In the genomic region with DNA sequence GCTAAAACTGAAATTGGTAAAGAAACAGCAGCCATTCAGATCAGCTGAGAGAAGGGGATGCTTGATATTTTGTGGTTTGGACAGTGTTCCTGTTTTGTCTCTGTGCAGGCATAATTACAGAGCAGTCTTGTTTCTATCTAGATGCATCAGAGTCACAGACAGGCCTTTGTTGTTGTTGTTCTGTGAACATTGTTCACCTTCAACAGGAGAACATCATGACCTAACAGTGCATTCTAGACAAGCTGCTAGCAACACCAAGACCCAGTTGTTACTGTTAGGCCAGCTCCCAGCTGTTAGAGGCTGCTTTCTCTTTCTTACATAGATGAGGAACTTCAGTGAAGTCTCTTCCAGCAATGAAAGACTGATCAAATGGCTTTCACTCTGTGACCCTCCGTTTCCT, we compare ENCODE assay signal across 14 cellular contexts. TPM values are rescaled to one million over a fixed set of nuclear protein-coding genes. Genes with fewer than 3 reads are reported as not detected.
DNase-seq lines count a peak whose midpoint lies in the region; ATAC-seq and TF ChIP-seq lines count a peak whose summit lies in the region.
"Had no signal": no experiment of that assay in that cellular context is flagged by ENCODE, and none has a peak within 500 bp of the region (broad histone marks: within the 10 kb centered on the region; RNA-seq: fewer than 3 reads in every experiment).

No MANE protein-coding gene starts in this region.

- peak overlapping the region; percentile 6 for H3K27ac ChIP-seq in colonic mucosa
- H3K27ac ChIP-seq: prostate gland had no signal

- no peak overlapping the region for H3K9ac ChIP-seq in colonic mucosa (ENCODE audit: low read depth in 2 of 2, low read length in 2 of 2)

- H3K4me3 ChIP-seq in colonic mucosa (no peak overlapping the region), BE2C (ENCODE audit: low read depth, low read length) (no peak overlapping the region)
- H3K4me3 ChIP-seq: prostate gland, tibial nerve had no signal

- H3K4me3 Mint-ChIP-seq in stimulated activated naive CD8-positive, alpha-beta T cell treated with anti-CD3 and anti-CD28 coated beads, Interleukin-15, amount 100 ng/mL, for 72 hours = peak overlapping the region; percentile 60 to 63
- no peak overlapping the region for H3K4me3 Mint-ChIP-seq in glutamatergic neuron (ENCODE audit: unreplicated experiment)

- H3K27me3 Mint-ChIP-seq in stimulated activated naive CD8-positive, alpha-beta T cell treated with anti-CD3 and anti-CD28 coated beads, Interleukin-15, amount 100 ng/mL, for 72 hours = no peaks in the 10 kb centered on the region
- peaks cover 6% of the 10 kb centered on the region for H3K27me3 Mint-ChIP-seq in glutamatergic neuron (ENCODE audit: unreplicated experiment)

- intact Hi-C loops in colonic mucosa (cut with DNase I) = no loop called here

- H3K4me1 Mint-ChIP-seq in stimulated activated naive CD8-positive, alpha-beta T cell treated with anti-CD3 and anti-CD28 coated beads, Interleukin-15, amount 100 ng/mL, for 72 hours = peaks cover 30% of the 10 kb centered on the region
- H3K4me1 Mint-ChIP-seq in glutamatergic neuron (ENCODE audit: low read depth, unreplicated experiment) = no peaks in the 10 kb centered on the region

- no peaks in the 10 kb centered on the region for H3K27me3 ChIP-seq in colonic mucosa
- H3K27me3 ChIP-seq in BE2C = peaks cover 10% of the 10 kb centered on the region

- H3K27ac Mint-ChIP-seq in stimulated activated naive CD8-positive, alpha-beta T cell treated with anti-CD3 and anti-CD28 coated beads, Interleukin-15, amount 100 ng/mL, for 72 hours = peak overlapping the region in 1 of 2 donors; percentile 91
- H3K27ac Mint-ChIP-seq in glutamatergic neuron (ENCODE audit: unreplicated experiment) = no peak overlapping the region

- ATAC-seq in stimulated activated naive CD8-positive, alpha-beta T cell treated with anti-CD3 and anti-CD28 coated beads, Interleukin-15, amount 100 ng/mL, for 72 hours = peak; percentile 78

- no peaks in the 10 kb centered on the region for H3K36me3 ChIP-seq in colonic mucosa
- H3K36me3 ChIP-seq in BE2C = no peaks in the 10 kb centered on the region
- H3K36me3 ChIP-seq: prostate gland, tibial nerve had no signal

- peaks cover 27 to 33% of the 10 kb centered on the region in 2 donors for H3K9me3 Mint-ChIP-seq in stimulated activated naive CD8-positive, alpha-beta T cell treated with anti-CD3 and anti-CD28 coated beads, Interleukin-15, amount 100 ng/mL, for 72 hours
- peaks cover 3% of the 10 kb centered on the region for H3K9me3 Mint-ChIP-seq in glutamatergic neuron (ENCODE audit: unreplicated experiment)

- TF ChIP-seq CTCF in colonic mucosa (IDR thresholded peaks at IDR 0.05) (no peak), glutamatergic neuron (IDR thresholded peaks at IDR 0.05; ENCODE audit: partially characterized antibody, unreplicated experiment) (no peak), BE2C (IDR thresholded peaks at IDR 0.05; ENCODE audit: low read depth, low read length) (no peak)

- H3K4me1 ChIP-seq in colonic mucosa = no peaks in the 10 kb centered on the region
- no peaks in the 10 kb centered on the region for H3K4me1 ChIP-seq in BE2C
- H3K4me1 ChIP-seq: prostate gland had no signal

- peak; percentile 18 for DNase-seq in activated T-cell treated with anti-CD3 and anti-CD28 coated beads, Interleukin-2, amount 50 U/mL, for 1 hour
- DNase-seq in activated T-cell treated with anti-CD3 and anti-CD28 coated beads for 4 hours (no peak), T follicular helper cell (ENCODE audit: low read depth) (peak; percentile 25), colonic mucosa (peak; percentile 15), glutamatergic neuron (no peak), BE2C (no peak)
- DNase-seq in stimulated activated naive CD8-positive, alpha-beta T cell treated with anti-CD3 and anti-CD28 coated beads, Interleukin-15, amount 100 ng/mL, for 72 hours = no peak
- DNase-seq in effector CD4-positive, alpha-beta T cell = no peak
- DNase-seq: activated CD4-positive, CD25-positive, alpha-beta regulatory T cell treated with anti-CD3 and anti-CD28 coated beads, Interleukin-2, amount 50 U/mL, for 72 hours; NCI-H226 had no signal

- peaks cover 22% of the 10 kb centered on the region for H3K36me3 Mint-ChIP-seq in glutamatergic neuron (ENCODE audit: unreplicated experiment)

- H3K9me3 ChIP-seq in colonic mucosa (no peaks in the 10 kb centered on the region), BE2C (no peaks in the 10 kb centered on the region; the same call in 1 of the 2 replicates)
- H3K9me3 ChIP-seq: prostate gland had no signal

RNA-seq across cellular contexts. Expression of a gene that starts 8.5 kb away (rescaled TPM):
- 100 to 1,000 TPM; 252 TPM for total RNA-seq in colonic mucosa
- 5.4 TPM for total RNA-seq in glutamatergic neuron (ENCODE audit: unreplicated experiment)
- polyA plus RNA-seq in BE2C (2012; ENCODE audit: insufficient read depth, insufficient read length, low read depth) = 1.5 TPM

RNA-seq across cellular contexts. Expression of a gene that starts 11.8 kb away (rescaled TPM):
- total RNA-seq in colonic mucosa (not detected), glutamatergic neuron (ENCODE audit: unreplicated experiment) (not detected)
- not detected for polyA plus RNA-seq in BE2C (2012; ENCODE audit: insufficient read depth, insufficient read length, low read depth)
- total RNA-seq: M059J, mesenteric fat pad, tibial nerve had no signal

RNA-seq across cellular contexts. Expression of a gene that starts 28.4 kb away (rescaled TPM):
- total RNA-seq in colonic mucosa (100 to 1,000 TPM in 1 of 2 donors, 10 to 100 TPM in 1; 86.5 to 108 TPM), glutamatergic neuron (ENCODE audit: unreplicated experiment) (132 TPM)
- 359 TPM for polyA plus RNA-seq in BE2C (2012; ENCODE audit: insufficient read depth, insufficient read length, low read depth)

RNA-seq across cellular contexts. Expression of a gene that starts 42.0 kb away (rescaled TPM):
- total RNA-seq in colonic mucosa = not detected
- not detected for total RNA-seq in glutamatergic neuron (ENCODE audit: unreplicated experiment)
- not detected for polyA plus RNA-seq in BE2C (2012; ENCODE audit: insufficient read depth, insufficient read length, low read depth)
- total RNA-seq: M059J, mesenteric fat pad had no signal

RNA-seq across cellular contexts. Expression of a gene that starts 51.6 kb away (rescaled TPM):
- not detected for total RNA-seq in colonic mucosa
- not detected for total RNA-seq in glutamatergic neuron (ENCODE audit: unreplicated experiment)
- polyA plus RNA-seq in BE2C (2012; ENCODE audit: insufficient read depth, insufficient read length, low read depth) = not detected
- total RNA-seq: M059J, mesenteric fat pad had no signal

Comparison
In these comparisons a context has a peak if more than half of its experiments do, and no peak if none do; other contexts are left out.
1. DNase-seq: peak in activated T-cell treated with anti-CD3 and anti-CD28 coated beads, Interleukin-2, amount 50 U/mL, for 1 hour (single experiment), T follicular helper cell (single experiment) and colonic mucosa (single experiment); none in activated T-cell treated with anti-CD3 and anti-CD28 coated beads for 4 hours (single experiment), stimulated activated naive CD8-positive, alpha-beta T cell treated with anti-CD3 and anti-CD28 coated beads, Interleukin-15, amount 100 ng/mL, for 72 hours (0 of 2), glutamatergic neuron (single experiment), BE2C (single experiment) and effector CD4-positive, alpha-beta T cell (single experiment).
2. RNA of a gene that starts 8.5 kb away (total RNA-seq): 252 TPM in colonic mucosa; 5.4 TPM in glutamatergic neuron (single experiment); every median in the first group is over 10 times any median in the second.